ENCODE assay signal across 1 cellular context in the genomic region with DNA sequence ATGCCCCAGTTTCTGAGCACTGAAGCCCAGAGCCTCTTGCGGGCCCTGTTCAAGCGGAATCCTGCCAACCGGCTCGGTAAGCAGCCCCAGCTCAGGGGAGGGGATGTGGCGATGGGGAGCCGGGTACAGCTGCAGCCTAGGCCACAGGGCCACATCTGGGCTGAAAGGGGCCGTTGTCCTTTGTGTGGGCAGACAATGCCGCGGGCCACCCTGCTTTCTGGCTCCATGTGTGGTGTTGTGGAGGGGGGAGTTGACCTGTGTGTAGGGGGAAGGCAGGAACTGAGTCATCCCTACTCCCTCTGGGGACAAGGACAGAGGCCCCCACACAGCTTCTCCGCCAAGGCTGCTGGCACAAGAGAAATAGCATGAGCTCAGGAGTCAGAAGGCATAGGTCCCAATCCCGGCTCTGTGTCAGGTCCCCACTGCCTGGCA.
TF ChIP-seq lines count a peak whose summit lies in the region.

No MANE protein-coding gene starts in this region.

TF ChIP-seq in HepG2, 621 proteins besides CTCF, POLR2A, EP300 and RAD21 (continued from another document):
- TF ChIP-seq ZNF660 (CRISPR knock-in tag; IDR thresholded peaks at IDR 0.05; ENCODE audit: borderline replicate concordance, low read depth) (no peak), SOX6 (IDR thresholded peaks at IDR 0.05) (no peak), SOX6 (CRISPR knock-in tag; IDR thresholded peaks at IDR 0.05) (peak; percentile 68; the same call in 1 of the 2 replicates), ZNF546 (CRISPR knock-in tag; conservative IDR thresholded peaks at IDR 0.05) (no peak), NR0B2 (CRISPR knock-in tag; IDR thresholded peaks at IDR 0.05) (no peak), KDM3A (CRISPR knock-in tag; IDR thresholded peaks at IDR 0.05; ENCODE audit: low read depth) (no peak), ZNF558 (CRISPR knock-in tag; IDR thresholded peaks at IDR 0.05; ENCODE audit: borderline replicate concordance) (no peak), GFI1 (CRISPR knock-in tag; IDR thresholded peaks at IDR 0.05; ENCODE audit: borderline replicate concordance) (no peak), YY1 (IDR thresholded peaks at IDR 0.05; ENCODE audit: insufficient read depth, insufficient replicate concordance, low read depth, low read length) (no peak), SAP130 (CRISPR knock-in tag; IDR thresholded peaks at IDR 0.05; ENCODE audit: low read depth) (peak; percentile 55), ZNF44 (CRISPR knock-in tag; IDR thresholded peaks at IDR 0.05) (no peak), TCF7 (IDR thresholded peaks at IDR 0.05; ENCODE audit: low read depth) (no peak), HOXA7 (CRISPR knock-in tag; IDR thresholded peaks at IDR 0.05) (no peak), SALL2 (CRISPR knock-in tag; IDR thresholded peaks at IDR 0.05) (no peak), NRL (CRISPR knock-in tag; IDR thresholded peaks at IDR 0.05; ENCODE audit: borderline replicate concordance) (no peak), NFE2L1 (CRISPR knock-in tag; IDR thresholded peaks at IDR 0.05; ENCODE audit: borderline replicate concordance) (no peak), ZSCAN21 (CRISPR knock-in tag; IDR thresholded peaks at IDR 0.05; ENCODE audit: borderline replicate concordance) (no peak), FOSL2 (CRISPR knock-in tag; IDR thresholded peaks at IDR 0.05) (peak; percentile 86), ZNF83 (CRISPR knock-in tag; IDR thresholded peaks at IDR 0.05; ENCODE audit: borderline replicate concordance) (no peak), RBFOX2 (IDR thresholded peaks at IDR 0.05; ENCODE audit: low read depth, low read length) (0 out of 2 replicates have a peak, but pooled peaks have one; percentile 26), GTF3A (CRISPR knock-in tag; conservative IDR thresholded peaks at IDR 0.05) (no peak), TRIM24 (CRISPR knock-in tag; IDR thresholded peaks at IDR 0.05) (no peak), PHF8 (CRISPR knock-in tag; IDR thresholded peaks at IDR 0.05) (no peak), RBM39 (IDR thresholded peaks at IDR 0.05; ENCODE audit: low read depth, low read length, poor library complexity, severe bottlenecking) (no peak), NFE2 (CRISPR knock-in tag; IDR thresholded peaks at IDR 0.05) (no peak), ZNF383 (CRISPR knock-in tag; IDR thresholded peaks at IDR 0.05; ENCODE audit: borderline replicate concordance) (no peak), ZNF775 (CRISPR knock-in tag; IDR thresholded peaks at IDR 0.05; ENCODE audit: borderline replicate concordance) (no peak), PHF21A (CRISPR knock-in tag; IDR thresholded peaks at IDR 0.05) (no peak), AHDC1 (CRISPR knock-in tag; IDR thresholded peaks at IDR 0.05; ENCODE audit: borderline replicate concordance) (no peak), HNRNPUL1 (IDR thresholded peaks at IDR 0.05; ENCODE audit: low read depth, low read length) (no peak), FOXC1 (CRISPR knock-in tag; IDR thresholded peaks at IDR 0.05; ENCODE audit: borderline replicate concordance) (no peak), STAG1 (CRISPR knock-in tag; IDR thresholded peaks at IDR 0.05) (no peak), CREM (IDR thresholded peaks at IDR 0.05) (no peak), CREM (CRISPR knock-in tag; IDR thresholded peaks at IDR 0.05) (no peak), RNF219 (CRISPR knock-in tag; IDR thresholded peaks at IDR 0.05) (no peak), ZNF343 (CRISPR knock-in tag; IDR thresholded peaks at IDR 0.05) (no peak), HNF4A (CRISPR knock-in tag; IDR thresholded peaks at IDR 0.05) (no peak)
- TF ChIP-seq, protein P1, sequence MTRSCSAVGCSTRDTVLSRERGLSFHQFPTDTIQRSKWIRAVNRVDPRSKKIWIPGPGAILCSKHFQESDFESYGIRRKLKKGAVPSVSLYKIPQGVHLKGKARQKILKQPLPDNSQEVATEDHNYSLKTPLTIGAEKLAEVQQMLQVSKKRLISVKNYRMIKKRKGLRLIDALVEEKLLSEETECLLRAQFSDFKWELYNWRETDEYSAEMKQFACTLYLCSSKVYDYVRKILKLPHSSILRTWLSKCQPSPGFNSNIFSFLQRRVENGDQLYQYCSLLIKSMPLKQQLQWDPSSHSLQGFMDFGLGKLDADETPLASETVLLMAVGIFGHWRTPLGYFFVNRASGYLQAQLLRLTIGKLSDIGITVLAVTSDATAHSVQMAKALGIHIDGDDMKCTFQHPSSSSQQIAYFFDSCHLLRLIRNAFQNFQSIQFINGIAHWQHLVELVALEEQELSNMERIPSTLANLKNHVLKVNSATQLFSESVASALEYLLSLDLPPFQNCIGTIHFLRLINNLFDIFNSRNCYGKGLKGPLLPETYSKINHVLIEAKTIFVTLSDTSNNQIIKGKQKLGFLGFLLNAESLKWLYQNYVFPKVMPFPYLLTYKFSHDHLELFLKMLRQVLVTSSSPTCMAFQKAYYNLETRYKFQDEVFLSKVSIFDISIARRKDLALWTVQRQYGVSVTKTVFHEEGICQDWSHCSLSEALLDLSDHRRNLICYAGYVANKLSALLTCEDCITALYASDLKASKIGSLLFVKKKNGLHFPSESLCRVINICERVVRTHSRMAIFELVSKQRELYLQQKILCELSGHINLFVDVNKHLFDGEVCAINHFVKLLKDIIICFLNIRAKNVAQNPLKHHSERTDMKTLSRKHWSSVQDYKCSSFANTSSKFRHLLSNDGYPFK (CRISPR knock-in tag; IDR thresholded peaks at IDR 0.05; ENCODE audit: borderline replicate concordance): no peak
- TF ChIP-seq, protein P2, sequence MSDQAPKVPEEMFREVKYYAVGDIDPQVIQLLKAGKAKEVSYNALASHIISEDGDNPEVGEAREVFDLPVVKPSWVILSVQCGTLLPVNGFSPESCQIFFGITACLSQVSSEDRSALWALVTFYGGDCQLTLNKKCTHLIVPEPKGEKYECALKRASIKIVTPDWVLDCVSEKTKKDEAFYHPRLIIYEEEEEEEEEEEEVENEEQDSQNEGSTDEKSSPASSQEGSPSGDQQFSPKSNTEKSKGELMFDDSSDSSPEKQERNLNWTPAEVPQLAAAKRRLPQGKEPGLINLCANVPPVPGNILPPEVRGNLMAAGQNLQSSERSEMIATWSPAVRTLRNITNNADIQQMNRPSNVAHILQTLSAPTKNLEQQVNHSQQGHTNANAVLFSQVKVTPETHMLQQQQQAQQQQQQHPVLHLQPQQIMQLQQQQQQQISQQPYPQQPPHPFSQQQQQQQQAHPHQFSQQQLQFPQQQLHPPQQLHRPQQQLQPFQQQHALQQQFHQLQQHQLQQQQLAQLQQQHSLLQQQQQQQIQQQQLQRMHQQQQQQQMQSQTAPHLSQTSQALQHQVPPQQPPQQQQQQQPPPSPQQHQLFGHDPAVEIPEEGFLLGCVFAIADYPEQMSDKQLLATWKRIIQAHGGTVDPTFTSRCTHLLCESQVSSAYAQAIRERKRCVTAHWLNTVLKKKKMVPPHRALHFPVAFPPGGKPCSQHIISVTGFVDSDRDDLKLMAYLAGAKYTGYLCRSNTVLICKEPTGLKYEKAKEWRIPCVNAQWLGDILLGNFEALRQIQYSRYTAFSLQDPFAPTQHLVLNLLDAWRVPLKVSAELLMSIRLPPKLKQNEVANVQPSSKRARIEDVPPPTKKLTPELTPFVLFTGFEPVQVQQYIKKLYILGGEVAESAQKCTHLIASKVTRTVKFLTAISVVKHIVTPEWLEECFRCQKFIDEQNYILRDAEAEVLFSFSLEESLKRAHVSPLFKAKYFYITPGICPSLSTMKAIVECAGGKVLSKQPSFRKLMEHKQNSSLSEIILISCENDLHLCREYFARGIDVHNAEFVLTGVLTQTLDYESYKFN (CRISPR knock-in tag; conservative IDR thresholded peaks at IDR 0.05): 0 out of 2 replicates have a peak, but pooled peaks have one; percentile 45
- TF ChIP-seq, protein P3, sequence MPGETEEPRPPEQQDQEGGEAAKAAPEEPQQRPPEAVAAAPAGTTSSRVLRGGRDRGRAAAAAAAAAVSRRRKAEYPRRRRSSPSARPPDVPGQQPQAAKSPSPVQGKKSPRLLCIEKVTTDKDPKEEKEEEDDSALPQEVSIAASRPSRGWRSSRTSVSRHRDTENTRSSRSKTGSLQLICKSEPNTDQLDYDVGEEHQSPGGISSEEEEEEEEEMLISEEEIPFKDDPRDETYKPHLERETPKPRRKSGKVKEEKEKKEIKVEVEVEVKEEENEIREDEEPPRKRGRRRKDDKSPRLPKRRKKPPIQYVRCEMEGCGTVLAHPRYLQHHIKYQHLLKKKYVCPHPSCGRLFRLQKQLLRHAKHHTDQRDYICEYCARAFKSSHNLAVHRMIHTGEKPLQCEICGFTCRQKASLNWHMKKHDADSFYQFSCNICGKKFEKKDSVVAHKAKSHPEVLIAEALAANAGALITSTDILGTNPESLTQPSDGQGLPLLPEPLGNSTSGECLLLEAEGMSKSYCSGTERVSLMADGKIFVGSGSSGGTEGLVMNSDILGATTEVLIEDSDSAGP (CRISPR knock-in tag; IDR thresholded peaks at IDR 0.05; ENCODE audit: borderline replicate concordance): no peak
- TF ChIP-seq, protein P4, sequence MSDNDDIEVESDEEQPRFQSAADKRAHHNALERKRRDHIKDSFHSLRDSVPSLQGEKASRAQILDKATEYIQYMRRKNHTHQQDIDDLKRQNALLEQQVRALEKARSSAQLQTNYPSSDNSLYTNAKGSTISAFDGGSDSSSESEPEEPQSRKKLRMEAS (IDR thresholded peaks at IDR 0.05): peak; percentile 47; the same call in 1 of the 2 replicates
- TF ChIP-seq, protein P5, sequence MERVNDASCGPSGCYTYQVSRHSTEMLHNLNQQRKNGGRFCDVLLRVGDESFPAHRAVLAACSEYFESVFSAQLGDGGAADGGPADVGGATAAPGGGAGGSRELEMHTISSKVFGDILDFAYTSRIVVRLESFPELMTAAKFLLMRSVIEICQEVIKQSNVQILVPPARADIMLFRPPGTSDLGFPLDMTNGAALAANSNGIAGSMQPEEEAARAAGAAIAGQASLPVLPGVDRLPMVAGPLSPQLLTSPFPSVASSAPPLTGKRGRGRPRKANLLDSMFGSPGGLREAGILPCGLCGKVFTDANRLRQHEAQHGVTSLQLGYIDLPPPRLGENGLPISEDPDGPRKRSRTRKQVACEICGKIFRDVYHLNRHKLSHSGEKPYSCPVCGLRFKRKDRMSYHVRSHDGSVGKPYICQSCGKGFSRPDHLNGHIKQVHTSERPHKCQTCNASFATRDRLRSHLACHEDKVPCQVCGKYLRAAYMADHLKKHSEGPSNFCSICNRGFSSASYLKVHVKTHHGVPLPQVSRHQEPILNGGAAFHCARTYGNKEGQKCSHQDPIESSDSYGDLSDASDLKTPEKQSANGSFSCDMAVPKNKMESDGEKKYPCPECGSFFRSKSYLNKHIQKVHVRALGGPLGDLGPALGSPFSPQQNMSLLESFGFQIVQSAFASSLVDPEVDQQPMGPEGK (CRISPR knock-in tag; IDR thresholded peaks at IDR 0.05): peak; percentile 79
